6 cellular contexts compared by ENCODE assay signal in the genomic region with DNA sequence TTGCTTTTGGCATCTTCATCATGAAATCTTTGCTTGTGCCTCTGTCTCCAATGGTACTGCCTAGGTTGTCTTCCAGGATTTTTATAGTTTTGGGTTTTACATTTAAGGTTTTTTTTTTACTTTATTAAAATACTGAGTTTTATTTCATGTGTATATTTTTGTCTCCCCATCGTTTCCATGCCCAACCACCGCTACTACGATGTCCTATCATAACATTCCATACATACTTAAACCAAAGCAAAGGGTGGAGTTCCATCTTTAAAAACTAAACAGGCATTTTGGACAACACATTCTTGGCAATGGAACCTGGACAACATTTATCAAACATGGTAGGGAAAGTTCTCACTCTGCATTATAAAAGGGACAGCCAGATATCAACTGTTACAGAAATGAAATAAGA. TPM values are rescaled to one million over a fixed set of nuclear protein-coding genes. Genes with fewer than 3 reads are reported as not detected.
"Had no signal": no experiment of that assay in that cellular context is flagged by ENCODE, and none has a peak within 500 bp of the region (broad histone marks: within the 10 kb centered on the region; RNA-seq: fewer than 3 reads in every experiment).

No MANE protein-coding gene starts in this region.

RNA-seq across cellular contexts. Expression of a gene that starts 23.7 kb away (rescaled TPM):
- total RNA-seq: GM23248, H4, HepG2, HFFc6, HT1080 had no signal
- polyA plus RNA-seq: GM23248, HepG2, IgD-negative memory B cell had no signal

RNA-seq across cellular contexts. Expression of a gene that starts 37.4 kb away (rescaled TPM):
- total RNA-seq: GM23248, H4, HFFc6, HT1080 had no signal
- polyA plus RNA-seq: GM23248, IgD-negative memory B cell had no signal
